ENCODE assay signal across 34 cellular contexts in genomic region chr11:15177491-15177890, GRCh38.
"Had no signal": no experiment of that assay in that cellular context is flagged by ENCODE, and none has a peak within 500 bp of the region (broad histone marks: within the 10 kb centered on the region; RNA-seq: fewer than 3 reads in every experiment).

No MANE protein-coding gene starts in this region.

- H3K27me3 ChIP-seq: Peyer's patch had no signal

- H3K36me3 ChIP-seq: Peyer's patch, WERI-Rb-1 had no signal

- DNase-seq: activated CD4-positive, alpha-beta memory T cell treated with anti-CD3 and anti-CD28 coated beads, Interleukin-2, amount 10 ng/mL, durations not matched to agents 7 days and 5 days; activated CD4-positive, alpha-beta T cell treated with anti-CD3 and anti-CD28 coated beads for 1 hour; activated CD4-positive, alpha-beta T cell treated with anti-CD3 and anti-CD28 coated beads for 48 hours; activated CD4-positive, CD25-positive, alpha-beta regulatory T cell; activated CD8-positive, alpha-beta memory T cell treated with anti-CD3 and anti-CD28 coated beads for 24 hours; activated CD8-positive, alpha-beta memory T cell treated with anti-CD3 and anti-CD28 coated beads, Interleukin-2, amount 10 ng/mL, durations not matched to agents 7 days and 5 days; activated CD8-positive, alpha-beta memory T cell treated with anti-CD3 and anti-CD28 coated beads, Interleukin-2, amount 50 U/mL, for 48 hours; activated effector memory CD4-positive, alpha-beta T cell treated with Interleukin-2 at 50 U/mL for 16 hours; activated naive CD4-positive, alpha-beta T cell treated with anti-CD3 and anti-CD28 coated beads, Interleukin-2, amount 10 ng/mL, durations not matched to agents 7 days and 5 days; activated naive CD8-positive, alpha-beta T cell treated with anti-CD3 and anti-CD28 coated beads, Interleukin-2, amount 50 U/mL, for 24 hours; activated T-cell treated with anti-CD3 and anti-CD28 coated beads, Interleukin-2, amount 50 U/mL, for 48 hours; anterior cingulate cortex; caudate nucleus; NCI-H1092 treated with DMSO at 0.1 percent for 48 hours; NCI-H146; NCI-H1930; NCI-H2081 treated with DMSO at 0.1 percent for 48 hours; NCI-H2171; NCI-H510A; NCI-H526; NCI-H748 treated with DMSO at 0.1 percent for 48 hours; NK-92 treated with Interleukin-12 subunit alpha and Interleukin-12 subunit beta, amount 100 ng/mL, for 24 hours; PC-3; Peyer's patch; RPMI8226; SHP77 treated with DMSO at 0.1 percent for 48 hours; SW 1271; T-helper 1 cell; T-helper 2 cell; T1000; WERI-Rb-1 had no signal

- H3K27ac Mint-ChIP-seq: activated CD4-positive, alpha-beta memory T cell treated with anti-CD3 and anti-CD28 coated beads, Interleukin-2, amount 10 ng/mL, durations not matched to agents 7 days and 5 days; activated CD8-positive, alpha-beta memory T cell treated with anti-CD3 and anti-CD28 coated beads, Interleukin-2, amount 10 ng/mL, durations not matched to agents 7 days and 5 days; activated naive CD4-positive, alpha-beta T cell treated with anti-CD3 and anti-CD28 coated beads, Interleukin-2, amount 10 ng/mL, durations not matched to agents 7 days and 5 days; activated naive CD8-positive, alpha-beta T cell; activated naive CD8-positive, alpha-beta T cell treated with anti-CD3 and anti-CD28 coated beads, Interleukin-2, amount 50 U/mL, for 24 hours had no signal

- FAIRE-seq: bronchial epithelial cell had no signal

- H3K36me3 Mint-ChIP-seq: activated CD8-positive, alpha-beta memory T cell treated with anti-CD3 and anti-CD28 coated beads, Interleukin-2, amount 10 ng/mL, durations not matched to agents 7 days and 5 days; activated naive CD4-positive, alpha-beta T cell treated with anti-CD3 and anti-CD28 coated beads, Interleukin-2, amount 10 ng/mL, durations not matched to agents 7 days and 5 days; activated naive CD8-positive, alpha-beta T cell; brain had no signal

- H3K9me3 ChIP-seq: Peyer's patch had no signal

- H3K4me3 ChIP-seq: Peyer's patch had no signal

- H3K27ac ChIP-seq: Peyer's patch, WERI-Rb-1 had no signal

- H3K4me1 Mint-ChIP-seq: activated CD4-positive, alpha-beta memory T cell treated with anti-CD3 and anti-CD28 coated beads, Interleukin-2, amount 10 ng/mL, durations not matched to agents 7 days and 5 days; activated CD8-positive, alpha-beta memory T cell treated with anti-CD3 and anti-CD28 coated beads, Interleukin-2, amount 10 ng/mL, durations not matched to agents 7 days and 5 days; activated naive CD4-positive, alpha-beta T cell treated with anti-CD3 and anti-CD28 coated beads, Interleukin-2, amount 10 ng/mL, durations not matched to agents 7 days and 5 days; activated naive CD8-positive, alpha-beta T cell treated with anti-CD3 and anti-CD28 coated beads, Interleukin-2, amount 50 U/mL, for 24 hours had no signal

- H3K4me1 ChIP-seq: Peyer's patch had no signal

- H3K9me3 Mint-ChIP-seq: activated CD4-positive, alpha-beta memory T cell treated with anti-CD3 and anti-CD28 coated beads, Interleukin-2, amount 10 ng/mL, durations not matched to agents 7 days and 5 days; activated naive CD4-positive, alpha-beta T cell treated with anti-CD3 and anti-CD28 coated beads, Interleukin-2, amount 10 ng/mL, durations not matched to agents 7 days and 5 days; activated naive CD8-positive, alpha-beta T cell treated with anti-CD3 and anti-CD28 coated beads, Interleukin-2, amount 50 U/mL, for 24 hours; brain had no signal

- H3K4me3 Mint-ChIP-seq: activated CD4-positive, alpha-beta memory T cell treated with anti-CD3 and anti-CD28 coated beads, Interleukin-2, amount 10 ng/mL, durations not matched to agents 7 days and 5 days; activated CD8-positive, alpha-beta memory T cell treated with anti-CD3 and anti-CD28 coated beads, Interleukin-2, amount 10 ng/mL, durations not matched to agents 7 days and 5 days; activated naive CD4-positive, alpha-beta T cell treated with anti-CD3 and anti-CD28 coated beads, Interleukin-2, amount 10 ng/mL, durations not matched to agents 7 days and 5 days; activated naive CD8-positive, alpha-beta T cell; activated naive CD8-positive, alpha-beta T cell treated with anti-CD3 and anti-CD28 coated beads, Interleukin-2, amount 50 U/mL, for 24 hours; brain had no signal
